In the genomic region with DNA sequence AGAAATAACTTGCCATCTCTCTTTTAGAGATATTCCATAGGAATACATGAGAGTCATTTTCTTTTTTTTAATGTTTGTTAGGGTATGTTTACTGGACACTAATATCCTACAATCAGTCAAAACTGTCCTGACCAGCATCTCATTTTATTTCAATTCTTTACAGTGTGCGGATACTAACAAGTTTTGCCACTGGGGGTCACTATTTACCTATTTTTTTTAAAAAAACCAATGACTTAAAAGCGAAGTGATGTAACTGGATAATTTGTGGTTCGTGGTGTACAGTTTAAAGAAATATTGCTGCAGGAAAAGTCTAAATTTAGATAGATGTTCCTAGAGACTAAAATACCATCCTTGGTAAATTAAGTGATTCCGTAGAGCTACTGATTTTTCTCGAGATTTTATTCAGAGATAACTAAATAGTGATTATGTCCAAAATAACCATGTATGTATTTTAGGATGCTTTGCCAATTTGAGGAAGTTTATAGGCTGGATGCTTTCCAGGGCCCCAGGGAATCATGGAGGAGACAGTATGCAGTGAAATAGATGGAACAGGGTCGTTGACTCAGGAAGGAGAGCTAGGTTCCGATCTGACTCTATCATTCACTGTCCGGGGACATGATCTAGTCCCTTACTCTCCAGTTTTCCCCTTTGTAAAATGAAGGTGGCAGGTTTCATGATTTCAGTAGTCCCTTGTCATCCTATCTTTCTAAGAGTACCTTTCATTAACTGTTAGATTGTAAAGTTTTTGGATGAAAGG, we compare ENCODE assay signal across 1 cellular context.
TF ChIP-seq lines count a peak whose summit lies in the region.

No MANE protein-coding gene starts in this region.

TF ChIP-seq in WTC11, 78 proteins besides CTCF, POLR2A, EP300 and RAD21 (continued from another document):
- TF ChIP-seq ZNF263 (CRISPR knock-in tag; IDR thresholded peaks at IDR 0.05; ENCODE audit: low read depth) (no peak), NFATC4 (CRISPR knock-in tag; IDR thresholded peaks at IDR 0.05) (no peak), HMGA2 (CRISPR knock-in tag; IDR thresholded peaks at IDR 0.05) (no peak)
- TF ChIP-seq, protein P1, sequence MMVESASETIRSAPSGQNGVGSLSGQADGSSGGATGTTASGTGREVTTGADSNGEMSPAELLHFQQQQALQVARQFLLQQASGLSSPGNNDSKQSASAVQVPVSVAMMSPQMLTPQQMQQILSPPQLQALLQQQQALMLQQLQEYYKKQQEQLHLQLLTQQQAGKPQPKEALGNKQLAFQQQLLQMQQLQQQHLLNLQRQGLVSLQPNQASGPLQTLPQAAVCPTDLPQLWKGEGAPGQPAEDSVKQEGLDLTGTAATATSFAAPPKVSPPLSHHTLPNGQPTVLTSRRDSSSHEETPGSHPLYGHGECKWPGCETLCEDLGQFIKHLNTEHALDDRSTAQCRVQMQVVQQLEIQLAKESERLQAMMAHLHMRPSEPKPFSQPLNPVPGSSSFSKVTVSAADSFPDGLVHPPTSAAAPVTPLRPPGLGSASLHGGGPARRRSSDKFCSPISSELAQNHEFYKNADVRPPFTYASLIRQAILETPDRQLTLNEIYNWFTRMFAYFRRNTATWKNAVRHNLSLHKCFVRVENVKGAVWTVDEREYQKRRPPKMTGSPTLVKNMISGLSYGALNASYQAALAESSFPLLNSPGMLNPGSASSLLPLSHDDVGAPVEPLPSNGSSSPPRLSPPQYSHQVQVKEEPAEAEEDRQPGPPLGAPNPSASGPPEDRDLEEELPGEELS (CRISPR knock-in tag; IDR thresholded peaks at IDR 0.05), result no peak
- TF ChIP-seq, protein P2, sequence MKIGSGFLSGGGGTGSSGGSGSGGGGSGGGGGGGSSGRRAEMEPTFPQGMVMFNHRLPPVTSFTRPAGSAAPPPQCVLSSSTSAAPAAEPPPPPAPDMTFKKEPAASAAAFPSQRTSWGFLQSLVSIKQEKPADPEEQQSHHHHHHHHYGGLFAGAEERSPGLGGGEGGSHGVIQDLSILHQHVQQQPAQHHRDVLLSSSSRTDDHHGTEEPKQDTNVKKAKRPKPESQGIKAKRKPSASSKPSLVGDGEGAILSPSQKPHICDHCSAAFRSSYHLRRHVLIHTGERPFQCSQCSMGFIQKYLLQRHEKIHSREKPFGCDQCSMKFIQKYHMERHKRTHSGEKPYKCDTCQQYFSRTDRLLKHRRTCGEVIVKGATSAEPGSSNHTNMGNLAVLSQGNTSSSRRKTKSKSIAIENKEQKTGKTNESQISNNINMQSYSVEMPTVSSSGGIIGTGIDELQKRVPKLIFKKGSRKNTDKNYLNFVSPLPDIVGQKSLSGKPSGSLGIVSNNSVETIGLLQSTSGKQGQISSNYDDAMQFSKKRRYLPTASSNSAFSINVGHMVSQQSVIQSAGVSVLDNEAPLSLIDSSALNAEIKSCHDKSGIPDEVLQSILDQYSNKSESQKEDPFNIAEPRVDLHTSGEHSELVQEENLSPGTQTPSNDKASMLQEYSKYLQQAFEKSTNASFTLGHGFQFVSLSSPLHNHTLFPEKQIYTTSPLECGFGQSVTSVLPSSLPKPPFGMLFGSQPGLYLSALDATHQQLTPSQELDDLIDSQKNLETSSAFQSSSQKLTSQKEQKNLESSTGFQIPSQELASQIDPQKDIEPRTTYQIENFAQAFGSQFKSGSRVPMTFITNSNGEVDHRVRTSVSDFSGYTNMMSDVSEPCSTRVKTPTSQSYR (CRISPR knock-in tag; IDR thresholded peaks at IDR 0.05), result no peak
